Comparison of ENCODE assay signal across 9 cellular contexts in the genomic region with DNA sequence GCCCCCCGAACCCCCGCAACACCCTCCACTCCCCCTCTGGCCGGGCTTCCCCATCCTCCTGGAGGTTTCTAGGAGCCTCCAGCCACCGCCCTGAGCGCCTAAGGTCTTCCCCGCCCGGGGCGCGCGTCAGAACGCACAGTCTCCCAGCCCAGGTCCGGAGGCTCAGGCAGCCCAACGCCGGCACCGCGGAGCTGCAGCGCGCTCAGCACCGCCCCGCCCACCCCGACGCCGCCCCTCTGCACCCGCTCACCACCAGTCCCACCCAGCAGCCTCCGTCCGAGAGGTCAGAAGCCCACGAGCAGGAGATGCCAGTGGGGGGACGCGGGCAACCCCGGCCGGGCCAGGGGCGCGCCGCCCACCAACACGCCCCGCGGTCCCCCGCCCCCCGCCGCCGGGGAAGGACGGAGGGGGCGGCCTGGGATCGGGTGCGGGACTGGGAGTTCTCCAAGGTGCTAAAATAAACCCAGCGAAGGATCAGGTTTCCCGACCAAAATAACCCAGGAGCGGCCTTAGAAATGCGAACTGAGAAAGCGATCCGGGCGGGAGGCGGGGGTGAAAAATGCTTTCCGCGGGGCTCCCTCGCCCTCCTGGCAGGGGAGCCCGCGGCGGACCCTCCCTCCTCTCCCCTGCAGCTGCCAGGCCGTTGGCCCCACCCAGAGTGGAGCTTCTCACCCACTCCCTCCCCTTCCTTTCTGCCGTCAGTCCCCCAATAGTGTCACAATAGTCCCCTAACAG. TPM values are rescaled to one million over a fixed set of nuclear protein-coding genes. Genes with fewer than 3 reads are reported as not detected.
A peak's percentile ranks its signal among the peaks of the same experiment; 100 is the strongest.
DNase-seq lines count a peak whose midpoint lies in the region; FAIRE-seq and TF ChIP-seq lines count a peak whose summit lies in the region.
"Had no signal": no experiment of that assay in that cellular context is flagged by ENCODE, and none has a peak within 500 bp of the region (broad histone marks: within the 10 kb centered on the region; RNA-seq: fewer than 3 reads in every experiment).

No MANE protein-coding gene starts in this region.

- no peak for TF ChIP-seq CTCF in endothelial cell of umbilical vein (IDR thresholded peaks at IDR 0.05; ENCODE audit: extremely low read depth in 1 of 2, insufficient read depth in 1 of 2, low read depth in 1 of 2, low read length in 2 of 2)
- TF ChIP-seq CTCF in neural crest cell (conservative IDR thresholded peaks at IDR 0.05) = no peak

- no peaks in the 10 kb centered on the region for H4K20me1 ChIP-seq in endothelial cell of umbilical vein (replicated peaks; ENCODE audit: control insufficient read depth, extremely low read depth, insufficient read depth, low read length)

- H3K4me1 Mint-ChIP-seq in CD4-positive, alpha-beta memory T cell = peaks cover 22 to 41% (median 26%) of the 10 kb centered on the region in 4 donors
- H3K4me1 Mint-ChIP-seq in neural crest cell = peaks cover 8% of the 10 kb centered on the region

- H3K79me2 ChIP-seq in endothelial cell of umbilical vein (ENCODE audit: control insufficient read depth, insufficient read depth, low read length) = no peaks in the 10 kb centered on the region

- intact Hi-C loops in CD4-positive, alpha-beta memory T cell (cut with micrococcal nuclease) = no loop called here
- intact Hi-C loops in endothelial cell of umbilical vein (cut with micrococcal nuclease) = no loop called here

- H3K9ac ChIP-seq in endothelial cell of umbilical vein (replicated peaks; ENCODE audit: extremely low read depth, insufficient read depth, low read length) = no peak overlapping the region

- dilution Hi-C loops in endothelial cell of umbilical vein (cut with MboI; ENCODE audit: extremely low pct_ligation_motif_present, low sequenced_read_pairs) = no loop called here

- H3K27me3 ChIP-seq in CD4-positive, alpha-beta memory T cell (ENCODE audit: insufficient read depth, low read length) = no peaks in the 10 kb centered on the region
- peaks cover 7% of the 10 kb centered on the region for H3K27me3 ChIP-seq in MG63
- H3K27me3 ChIP-seq in endothelial cell of umbilical vein (ENCODE audit: control insufficient read depth in 2 of 2, insufficient read depth in 2 of 2, low read length in 2 of 2) = peaks cover 20 to 23% of the 10 kb centered on the region in 2 experiments

- no peak for FAIRE-seq in endothelial cell of umbilical vein (lab: Jason Lieb, UNC)
- FAIRE-seq in GM12891 (lab: Jason Lieb, UNC) = no peak
- FAIRE-seq: islet of Langerhans had no signal

- peaks cover 27% of the 10 kb centered on the region for H3K4me1 ChIP-seq in CD4-positive, alpha-beta memory T cell (ENCODE audit: insufficient read depth, low read length)
- no peaks in the 10 kb centered on the region for H3K4me1 ChIP-seq in endothelial cell of umbilical vein (ENCODE audit: control insufficient read depth, extremely low read depth, insufficient read depth, low read length)

- no TSS peak for BruUV-seq in endothelial cell of umbilical vein (replicated peaks; lab: Mats Ljungman, UMichigan)

- no peaks in the 10 kb centered on the region for H3K9me1 ChIP-seq in endothelial cell of umbilical vein (replicated peaks; ENCODE audit: control insufficient read depth, extremely low read depth, insufficient read depth, low read length)

- H3K27ac ChIP-seq in CD4-positive, alpha-beta memory T cell (ENCODE audit: low read depth, low read length) = no peak overlapping the region
- no peak overlapping the region for H3K27ac ChIP-seq in endothelial cell of umbilical vein (ENCODE audit: insufficient read depth, low read depth, low read length)

- H3K4me3 Mint-ChIP-seq in CD4-positive, alpha-beta memory T cell = peak overlapping the region in 5 of 8 donors; percentile 9 to 83 (median 68)
- peak overlapping the region; percentile 31 for H3K4me3 Mint-ChIP-seq in neural crest cell

- no peaks in the 10 kb centered on the region for H3K9me3 ChIP-seq in CD4-positive, alpha-beta memory T cell (ENCODE audit: control insufficient read depth in 1 of 2, low read length in 2 of 2)
- H3K9me3 ChIP-seq in MG63 = no peaks in the 10 kb centered on the region
- H3K9me3 ChIP-seq in endothelial cell of umbilical vein (replicated peaks; ENCODE audit: control insufficient read depth, insufficient read depth, low read length) = no peaks in the 10 kb centered on the region

- H3K9me3 Mint-ChIP-seq in CD4-positive, alpha-beta memory T cell = no peaks in the 10 kb centered on the region
- no peaks in the 10 kb centered on the region for H3K9me3 Mint-ChIP-seq in neural crest cell

- no peak overlapping the region for H2AFZ ChIP-seq in endothelial cell of umbilical vein (ENCODE audit: low read depth, low read length)

- H3K27me3 Mint-ChIP-seq in CD4-positive, alpha-beta memory T cell = peaks cover 2 to 3% of the 10 kb centered on the region in 2 donors
- peaks cover 53% of the 10 kb centered on the region for H3K27me3 Mint-ChIP-seq in neural crest cell (ENCODE audit: low read depth)

- peaks cover 0 to 3% of the 10 kb centered on the region in 2 donors for H3K36me3 Mint-ChIP-seq in CD4-positive, alpha-beta memory T cell
- H3K36me3 Mint-ChIP-seq in neural crest cell (ENCODE audit: low read depth) = no peaks in the 10 kb centered on the region

- DNase-seq in CD4-positive, alpha-beta memory T cell = no peak
- peak; percentile 36 for DNase-seq in MG63
- DNase-seq in endothelial cell of umbilical vein (ENCODE audit: low read depth, low spot score) = peak; percentile 19
- no peak for DNase-seq in neural crest cell (ENCODE audit: low read depth, low spot score)
- no peak for DNase-seq in GM12891 (ENCODE audit: insufficient read length, low spot score)
- DNase-seq in NCI-H345 (lab: John Stamatoyannopoulos, UW) = no peak
- no peak for DNase-seq in NCI-H2029 (lab: John Stamatoyannopoulos, UW)
- DNase-seq in T1000 (lab: John Stamatoyannopoulos, UW) = no peak

- H3K4me2 ChIP-seq in endothelial cell of umbilical vein (ENCODE audit: insufficient read depth, low read length) = no peak overlapping the region

- H3K36me3 ChIP-seq in CD4-positive, alpha-beta memory T cell (ENCODE audit: insufficient read depth, low read length) = no peaks in the 10 kb centered on the region
- H3K36me3 ChIP-seq in MG63 (no peaks in the 10 kb centered on the region), endothelial cell of umbilical vein (ENCODE audit: control insufficient read depth in 2 of 2, extremely low read depth in 1 of 2, insufficient read depth in 2 of 2, low read length in 2 of 2) (no peaks in the 10 kb centered on the region)

- no peak for TF ChIP-seq POLR2A in endothelial cell of umbilical vein (IDR thresholded peaks at IDR 0.05; ENCODE audit: low read depth, low read length)
- TF ChIP-seq POLR2A in GM12891 (IDR thresholded peaks at IDR 0.05; ENCODE audit: low read depth, low read length) = no peak

- no peak overlapping the region for H3K4me3 ChIP-seq in CD4-positive, alpha-beta memory T cell (ENCODE audit: low read length in 2 of 2)
- H3K4me3 ChIP-seq in MG63 (no peak overlapping the region), endothelial cell of umbilical vein (replicated peaks in 1 of 3; ENCODE audit: insufficient read depth in 1 of 3, low read depth in 1 of 3, low read length in 3 of 3) (peak overlapping the region in 1 of 3 experiments; percentile 22)

- CTCF ChIA-PET in CD4-positive, alpha-beta memory T cell (lab: Charles Lee; ENCODE audit: partially characterized antibody) = interaction anchor here (1.2 kb wide), 1 partner anchor 54 kb away, joined by 4 read pairs; no protein-coding TSS in a partner anchor
- CTCF ChIA-PET in endothelial cell of umbilical vein (lab: Charles Lee) = interaction anchor here (0.8 kb wide), 1 partner anchor 54 kb away, joined by 3 read pairs; no protein-coding TSS in a partner anchor

- H3K27ac Mint-ChIP-seq in CD4-positive, alpha-beta memory T cell = peak overlapping the region in 1 of 7 donors; percentile 83
- no peak overlapping the region for H3K27ac Mint-ChIP-seq in neural crest cell (ENCODE audit: unreplicated experiment)

- POLR2A ChIA-PET in CD4-positive, alpha-beta memory T cell (lab: Charles Lee; ENCODE audit: partially characterized antibody) = interaction anchor here (17.7 kb wide), 1 partner anchor 21 kb away, joined by 1324 read pairs; no protein-coding TSS in a partner anchor
- POLR2A ChIA-PET in endothelial cell of umbilical vein (lab: Charles Lee) = no interaction called here

TF ChIP-seq in endothelial cell of umbilical vein, 7 proteins besides CTCF, POLR2A, EP300 and RAD21 (continues in another document):
- no peak for TF ChIP-seq POLR2AphosphoS5 (IDR thresholded peaks at IDR 0.05; ENCODE audit: insufficient read depth, low read depth, low read length)

TF ChIP-seq in GM12891, 5 proteins besides CTCF, POLR2A, EP300 and RAD21 (continues in another document):
- TF ChIP-seq SPI1 (IDR thresholded peaks at IDR 0.05; ENCODE audit: low read depth, low read length) (no peak), TAF1 (IDR thresholded peaks at IDR 0.05; ENCODE audit: low read depth, low read length) (no peak)

RNA-seq across cellular contexts. Expression of gene FAM78A, which starts 6.5 kb away (rescaled TPM):
- 10 to 100 TPM; 93.5 TPM for total RNA-seq in CD4-positive, alpha-beta memory T cell
- 10 to 100 TPM in 1 of 2 donors, 1 to 10 TPM in 1; 5.5 to 29.2 TPM for polyA plus RNA-seq in CD4-positive, alpha-beta memory T cell
- total RNA-seq in MG63 (2014; rRNA removed; shearing (Covaris generic); ENCODE audit: low replicate concordance) = 0.64 and 0.82 TPM in 2 replicates
- total RNA-seq in endothelial cell of umbilical vein (26.6 and 34.0 TPM in 2 replicates), neural crest cell (3.8 and 4.4 TPM in 2 replicates)
- polyA plus RNA-seq in endothelial cell of umbilical vein = 37.4 and 45.9 TPM in 2 replicates
- polyA plus RNA-seq in endothelial cell of umbilical vein (2011; cell fraction: cytosol; rRNA removed) = 17.4 and 21.6 TPM in 2 replicates
- polyA plus RNA-seq in endothelial cell of umbilical vein (2011; cell fraction: nucleus; rRNA removed) = 17.3 and 22.0 TPM in 2 replicates
- polyA plus RNA-seq in endothelial cell of umbilical vein (2012) = 11.4 and 14.4 TPM in 2 replicates
- polyA minus RNA-seq in endothelial cell of umbilical vein = 30.2 and 36.7 TPM in 2 replicates
- 15.3 TPM for polyA minus RNA-seq in endothelial cell of umbilical vein (2011; cell fraction: cytosol; rRNA and poly(A)+ RNA removed)
- polyA minus RNA-seq in endothelial cell of umbilical vein (2011; cell fraction: nucleus; rRNA and poly(A)+ RNA removed) = 8.5 and 17.8 TPM in 2 replicates
- 11.3 TPM for polyA plus RNA-seq in GM12891 (2012; ENCODE audit: low read depth, missing spikeins)

RNA-seq across cellular contexts. Expression of gene PLPP7, which starts 6.7 kb away (rescaled TPM):
- not detected for total RNA-seq in CD4-positive, alpha-beta memory T cell
- not detected for polyA plus RNA-seq in CD4-positive, alpha-beta memory T cell
- 8.1 and 16.3 TPM in 2 replicates for total RNA-seq in MG63 (2014; rRNA removed; shearing (Covaris generic); ENCODE audit: low replicate concordance)
- total RNA-seq in endothelial cell of umbilical vein = 0.83 and 2.1 TPM in 2 replicates
- polyA plus RNA-seq in endothelial cell of umbilical vein = 2.7 and 3.8 TPM in 2 replicates
- 1.8 and 2.7 TPM in 2 replicates for polyA plus RNA-seq in endothelial cell of umbilical vein (2011; cell fraction: cytosol; rRNA removed)
- 1.7 and 2.0 TPM in 2 replicates for polyA plus RNA-seq in endothelial cell of umbilical vein (2011; cell fraction: nucleus; rRNA removed)
- 1.6 and 5.0 TPM in 2 replicates for polyA plus RNA-seq in endothelial cell of umbilical vein (2012)
- polyA minus RNA-seq in endothelial cell of umbilical vein = 1.2 and 2.0 TPM in 2 replicates
- 0.61 TPM for polyA minus RNA-seq in endothelial cell of umbilical vein (2011; cell fraction: cytosol; rRNA and poly(A)+ RNA removed)
- 0.82 and 1.6 TPM in 2 replicates for polyA minus RNA-seq in endothelial cell of umbilical vein (2011; cell fraction: nucleus; rRNA and poly(A)+ RNA removed)
- total RNA-seq in neural crest cell = 5.8 and 6.9 TPM in 2 replicates
- polyA plus RNA-seq in GM12891 (2012; ENCODE audit: low read depth, missing spikeins) = 0.19 TPM

Comparison
In these comparisons a context has a peak if more than half of its experiments do, and no peak if none do; other contexts are left out.
1. DNase-seq: peak in MG63 (single experiment) and endothelial cell of umbilical vein (single experiment); none in CD4-positive, alpha-beta memory T cell (0 of 5), neural crest cell (single experiment), GM12891 (single experiment), NCI-H345 (single experiment), NCI-H2029 (single experiment) and T1000 (single experiment).